ENCODE assay signal across 1 cellular context in genomic region chr11:10382518-10382917, GRCh38.
TF ChIP-seq lines count a peak whose summit lies in the region.

No MANE protein-coding gene starts in this region.

TF ChIP-seq in K562, 482 proteins besides CTCF, POLR2A, EP300 and RAD21 (continued from another document):
- TF ChIP-seq CHAMP1 (IDR thresholded peaks at IDR 0.05) (no peak), HMGN3 (IDR thresholded peaks at IDR 0.05; ENCODE audit: borderline replicate concordance, extremely low read depth, insufficient read length, low read depth, low read length) (no peak), PKNOX1 (IDR thresholded peaks at IDR 0.05) (peak; percentile 37; the same call in 1 of the 2 replicates), NFIC (IDR thresholded peaks at IDR 0.05) (no peak), ZNF239 (CRISPR knock-in tag; IDR thresholded peaks at IDR 0.05) (no peak), LARP7 (IDR thresholded peaks at IDR 0.05) (no peak), ZFPM2 (CRISPR knock-in tag; IDR thresholded peaks at IDR 0.05) (no peak), KLF10 (CRISPR knock-in tag; IDR thresholded peaks at IDR 0.05) (no peak), CGGBP1 (CRISPR knock-in tag; IDR thresholded peaks at IDR 0.05) (no peak), SETDB1 (IDR thresholded peaks at IDR 0.05; ENCODE audit: low read length) (no peak), CTCFL (IDR thresholded peaks at IDR 0.05; ENCODE audit: borderline replicate concordance, insufficient read depth, low read depth, low read length, poor library complexity, severe bottlenecking) (no peak), ZBTB1 (CRISPR knock-in tag; IDR thresholded peaks at IDR 0.05; ENCODE audit: borderline replicate concordance, low read depth) (no peak), ETV5 (CRISPR knock-in tag; IDR thresholded peaks at IDR 0.05; ENCODE audit: low read depth) (no peak), SNIP1 (IDR thresholded peaks at IDR 0.05; ENCODE audit: low read depth) (no peak), CREBBP (IDR thresholded peaks at IDR 0.05; ENCODE audit: low read depth, low read length) (no peak), ZNF589 (CRISPR knock-in tag; IDR thresholded peaks at IDR 0.05; ENCODE audit: low read depth) (no peak), SPI1 (IDR thresholded peaks at IDR 0.05; ENCODE audit: borderline replicate concordance, low read depth, low read length) (peak; percentile 59; the same call in 1 of the 2 replicates)
- TF ChIP-seq, protein P1, sequence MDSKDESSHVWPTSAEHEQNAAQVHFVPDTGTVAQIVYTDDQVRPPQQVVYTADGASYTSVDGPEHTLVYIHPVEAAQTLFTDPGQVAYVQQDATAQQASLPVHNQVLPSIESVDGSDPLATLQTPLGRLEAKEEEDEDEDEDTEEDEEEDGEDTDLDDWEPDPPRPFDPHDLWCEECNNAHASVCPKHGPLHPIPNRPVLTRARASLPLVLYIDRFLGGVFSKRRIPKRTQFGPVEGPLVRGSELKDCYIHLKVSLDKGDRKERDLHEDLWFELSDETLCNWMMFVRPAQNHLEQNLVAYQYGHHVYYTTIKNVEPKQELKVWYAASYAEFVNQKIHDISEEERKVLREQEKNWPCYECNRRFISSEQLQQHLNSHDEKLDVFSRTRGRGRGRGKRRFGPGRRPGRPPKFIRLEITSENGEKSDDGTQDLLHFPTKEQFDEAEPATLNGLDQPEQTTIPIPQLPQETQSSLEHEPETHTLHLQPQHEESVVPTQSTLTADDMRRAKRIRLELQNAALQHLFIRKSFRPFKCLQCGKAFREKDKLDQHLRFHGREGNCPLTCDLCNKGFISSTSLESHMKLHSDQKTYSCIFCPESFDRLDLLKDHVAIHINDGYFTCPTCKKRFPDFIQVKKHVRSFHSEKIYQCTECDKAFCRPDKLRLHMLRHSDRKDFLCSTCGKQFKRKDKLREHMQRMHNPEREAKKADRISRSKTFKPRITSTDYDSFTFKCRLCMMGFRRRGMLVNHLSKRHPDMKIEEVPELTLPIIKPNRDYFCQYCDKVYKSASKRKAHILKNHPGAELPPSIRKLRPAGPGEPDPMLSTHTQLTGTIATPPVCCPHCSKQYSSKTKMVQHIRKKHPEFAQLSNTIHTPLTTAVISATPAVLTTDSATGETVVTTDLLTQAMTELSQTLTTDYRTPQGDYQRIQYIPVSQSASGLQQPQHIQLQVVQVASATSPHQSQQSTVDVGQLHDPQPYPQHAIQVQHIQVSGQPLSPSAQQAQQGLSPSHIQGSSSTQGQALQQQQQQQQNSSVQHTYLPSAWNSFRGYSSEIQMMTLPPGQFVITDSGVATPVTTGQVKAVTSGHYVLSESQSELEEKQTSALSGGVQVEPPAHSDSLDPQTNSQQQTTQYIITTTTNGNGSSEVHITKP (IDR thresholded peaks at IDR 0.05; ENCODE audit: partially characterized antibody), result peak; percentile 34
- TF ChIP-seq, protein P2, sequence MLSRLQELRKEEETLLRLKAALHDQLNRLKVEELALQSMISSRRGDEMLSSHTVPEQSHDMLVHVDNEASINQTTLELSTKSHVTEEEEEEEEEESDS (CRISPR knock-in tag; IDR thresholded peaks at IDR 0.05), result no peak
- TF ChIP-seq, protein P3, sequence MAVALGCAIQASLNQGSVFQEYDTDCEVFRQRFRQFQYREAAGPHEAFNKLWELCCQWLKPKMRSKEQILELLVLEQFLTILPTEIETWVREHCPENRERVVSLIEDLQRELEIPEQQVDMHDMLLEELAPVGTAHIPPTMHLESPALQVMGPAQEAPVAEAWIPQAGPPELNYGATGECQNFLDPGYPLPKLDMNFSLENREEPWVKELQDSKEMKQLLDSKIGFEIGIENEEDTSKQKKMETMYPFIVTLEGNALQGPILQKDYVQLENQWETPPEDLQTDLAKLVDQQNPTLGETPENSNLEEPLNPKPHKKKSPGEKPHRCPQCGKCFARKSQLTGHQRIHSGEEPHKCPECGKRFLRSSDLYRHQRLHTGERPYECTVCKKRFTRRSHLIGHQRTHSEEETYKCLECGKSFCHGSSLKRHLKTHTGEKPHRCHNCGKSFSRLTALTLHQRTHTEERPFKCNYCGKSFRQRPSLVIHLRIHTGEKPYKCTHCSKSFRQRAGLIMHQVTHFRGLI (CRISPR knock-in tag; IDR thresholded peaks at IDR 0.05), result no peak
TF ChIP-seq in K562: peak in this region for 3.
